In the genomic region with DNA sequence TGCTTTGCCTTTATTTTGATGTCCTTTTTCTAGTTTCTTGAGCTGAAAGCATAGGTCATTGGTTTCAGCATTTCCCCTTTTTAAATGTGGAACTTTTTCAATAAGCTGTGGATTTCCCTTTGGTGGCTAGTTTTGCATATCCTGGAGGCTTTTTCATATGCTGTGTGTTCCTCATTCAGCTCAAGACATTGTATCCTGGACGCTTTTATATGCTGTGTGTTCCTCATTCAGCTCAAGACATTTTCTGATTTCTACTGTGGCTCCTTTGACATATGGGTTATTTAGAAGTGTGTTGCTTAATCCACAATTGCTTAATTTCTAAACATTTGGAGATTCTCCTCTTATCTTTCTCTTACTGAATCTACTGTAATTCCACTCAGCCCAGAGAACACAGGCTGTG, we compare ENCODE assay signal across 13 cellular contexts. TPM values are rescaled to one million over a fixed set of nuclear protein-coding genes. Genes with fewer than 3 reads are reported as not detected.
DNase-seq lines count a peak whose midpoint lies in the region; ATAC-seq and TF ChIP-seq lines count a peak whose summit lies in the region.
"Had no signal": no experiment of that assay in that cellular context is flagged by ENCODE, and none has a peak within 500 bp of the region (broad histone marks: within the 10 kb centered on the region; RNA-seq: fewer than 3 reads in every experiment).

No MANE protein-coding gene starts in this region.

- POLR2A ChIA-PET in IMR-90 (lab: Charles Lee; ENCODE audit: unreplicated experiment) = no interaction called here

- DNase-seq in CD1c-positive myeloid dendritic cell (ENCODE audit: extremely low spot score) (peak; percentile 92), IMR-90 (no peak), T-helper 17 cell (no peak), left lung (no peak), cortex of kidney (lab: John Stamatoyannopoulos, UW) (no peak), brain microvascular endothelial cell (no peak)
- DNase-seq in activated T-helper 2 cell treated with anti-CD3 and anti-CD28 coated beads, Interferon-gamma antibody, Interleukin-2, Interleukin-4, amounts not matched to agents 10 μg/mL and 5 μg/mL and 100 μg/mL, durations not matched to agents 14 hours and 24 hours and 36 hours (ENCODE audit: low spot score) = no peak
- DNase-seq: activated naive CD4-positive, alpha-beta T cell treated with anti-CD3 and anti-CD28 coated beads, Interleukin-2, amount 50 U/mL, for 16 hours; NCI-H2171 had no signal

- H3K9ac ChIP-seq in IMR-90 (ENCODE audit: low read depth, low read length) = no peak overlapping the region

- H2AFZ ChIP-seq in IMR-90 (replicated peaks; ENCODE audit: low read length, poor library complexity) = no peak overlapping the region

- peak; percentile 32; the same call in 1 of the 2 replicates for ATAC-seq in IMR-90 (ENCODE audit: low read depth)
- ATAC-seq in T-helper 17 cell = peak; percentile 50
- ATAC-seq in left lung = peak; percentile 62
- ATAC-seq in GM18498 (IDR thresholded peaks at IDR 0.05; ENCODE audit: unreplicated experiment) = no peak
- ATAC-seq: psoas muscle; stimulated activated effector memory CD8-positive, alpha-beta T cell treated with anti-CD3 and anti-CD28 coated beads, Interleukin-12 subunit alpha, Interleukin-12 subunit beta, amount 100 ng/mL, for 72 hours had no signal

- no peak overlapping the region for H3K23ac ChIP-seq in IMR-90 (ENCODE audit: low read depth, low read length)

- no peaks in the 10 kb centered on the region; the same call in 1 of the 2 replicates for H3K9me1 ChIP-seq in IMR-90 (ENCODE audit: insufficient read depth, low read length)

- H3K27ac ChIP-seq in IMR-90 (ENCODE audit: insufficient read depth, low read length) = no peak overlapping the region
- no peak overlapping the region for H3K27ac ChIP-seq in left lung
- no peak overlapping the region for H3K27ac ChIP-seq in brain microvascular endothelial cell
- H3K27ac ChIP-seq: psoas muscle had no signal

- H3K36me3 ChIP-seq in IMR-90 (ENCODE audit: control insufficient read depth, insufficient read depth, low read length) (no peaks in the 10 kb centered on the region), left lung (no peaks in the 10 kb centered on the region), brain microvascular endothelial cell (replicated peaks) (no peaks in the 10 kb centered on the region)

- H2AK9ac ChIP-seq in IMR-90 (replicated peaks; ENCODE audit: low read depth, low read length, poor library complexity) = no peak overlapping the region

- H3K27me3 Mint-ChIP-seq in T-helper 17 cell = peaks cover 59% of the 10 kb centered on the region
- peaks cover 45% of the 10 kb centered on the region for H3K27me3 Mint-ChIP-seq in activated T-helper 2 cell treated with anti-CD3 and anti-CD28 coated beads, Interferon-gamma antibody, Interleukin-2, Interleukin-4, amounts not matched to agents 10 μg/mL and 5 μg/mL and 100 μg/mL, durations not matched to agents 14 hours and 24 hours and 36 hours (ENCODE audit: low read depth)

- H2AK5ac ChIP-seq in IMR-90 (ENCODE audit: low read depth, low read length) = no peak overlapping the region

- H3K36me3 Mint-ChIP-seq in T-helper 17 cell (ENCODE audit: low read depth) = peaks cover 11% of the 10 kb centered on the region
- H3K36me3 Mint-ChIP-seq in activated T-helper 2 cell treated with anti-CD3 and anti-CD28 coated beads, Interferon-gamma antibody, Interleukin-2, Interleukin-4, amounts not matched to agents 10 μg/mL and 5 μg/mL and 100 μg/mL, durations not matched to agents 14 hours and 24 hours and 36 hours (ENCODE audit: low read depth) = peaks cover under 1% of the 10 kb centered on the region
- H3K36me3 Mint-ChIP-seq: stimulated activated effector memory CD8-positive, alpha-beta T cell treated with anti-CD3 and anti-CD28 coated beads, Interleukin-12 subunit alpha, Interleukin-12 subunit beta, amount 100 ng/mL, for 72 hours had no signal

- H4K20me1 ChIP-seq in IMR-90 (ENCODE audit: insufficient read depth, low read length) = no peaks in the 10 kb centered on the region

- no peak overlapping the region for H4K91ac ChIP-seq in IMR-90 (ENCODE audit: insufficient read depth, low read depth, low read length)

- in situ Hi-C loops in IMR-90 (cut with MboI; ENCODE audit: low sequenced_read_pairs) (no loop called here), brain microvascular endothelial cell (cut with HindIII; ENCODE audit: low pct_ligation_motif_present, low sequenced_read_pairs) (no loop called here)

- no peaks in the 10 kb centered on the region for H3K9me3 Mint-ChIP-seq in activated T-helper 2 cell treated with anti-CD3 and anti-CD28 coated beads, Interferon-gamma antibody, Interleukin-2, Interleukin-4, amounts not matched to agents 10 μg/mL and 5 μg/mL and 100 μg/mL, durations not matched to agents 14 hours and 24 hours and 36 hours
- H3K9me3 Mint-ChIP-seq: stimulated activated effector memory CD8-positive, alpha-beta T cell treated with anti-CD3 and anti-CD28 coated beads, Interleukin-12 subunit alpha, Interleukin-12 subunit beta, amount 100 ng/mL, for 72 hours; T-helper 1 cell treated with Interleukin-12 subunit alpha and Interleukin-12 subunit beta and Interleukin-4 antibody, amounts not matched to agents 30 μg/mL and 1 μg/mL, for 36 hours had no signal

- TF ChIP-seq RAD21 in IMR-90 (IDR thresholded peaks at IDR 0.05; ENCODE audit: low read length) = no peak

- H3K9me3 ChIP-seq in IMR-90 (ENCODE audit: control insufficient read depth, insufficient read depth, low read length) (no peaks in the 10 kb centered on the region), T-helper 17 cell (ENCODE audit: control insufficient read depth, low read length, poor library complexity, severe bottlenecking) (no peaks in the 10 kb centered on the region), left lung (no peaks in the 10 kb centered on the region)
- H3K9me3 ChIP-seq: psoas muscle had no signal

- H3K4ac ChIP-seq in IMR-90 (ENCODE audit: low read depth, low read length) = no peak overlapping the region

- dilution Hi-C loops in IMR-90 (cut with HindIII; ENCODE audit: low sequenced_read_pairs, unreplicated experiment) = no loop called here

- no peak overlapping the region for H3K14ac ChIP-seq in IMR-90 (replicated peaks; ENCODE audit: low read depth, low read length)

- H3K4me1 ChIP-seq in IMR-90 (ENCODE audit: control insufficient read depth, insufficient read depth, low read length) = no peaks in the 10 kb centered on the region
- peaks cover 0 to 12% of the 10 kb centered on the region in 2 donors for H3K4me1 ChIP-seq in left lung
- H3K4me1 ChIP-seq: psoas muscle had no signal

- no peak overlapping the region for H2BK120ac ChIP-seq in IMR-90 (ENCODE audit: low read depth, low read length)

- no peak for TF ChIP-seq POLR2A in IMR-90 (IDR thresholded peaks at IDR 0.05; ENCODE audit: low read depth, low read length)

- WGBS in IMR-90 (ENCODE audit: extremely low coverage in 2 of 2, insufficient read length in 1 of 2), 2 experiments = no CpG with 5 or more reads among the region's 1 CpG

- TF ChIP-seq CTCF in IMR-90 (conservative IDR thresholded peaks at IDR 0.05; ENCODE audit: low read depth, low read length) = no peak
- no peak for TF ChIP-seq CTCF in left lung (IDR thresholded peaks at IDR 0.05)
- no peak for TF ChIP-seq CTCF in brain microvascular endothelial cell (IDR thresholded peaks at IDR 0.05; ENCODE audit: low read depth, low read length, missing control alignments)

- H3K27ac Mint-ChIP-seq in T-helper 17 cell = no peak overlapping the region
- no peak overlapping the region for H3K27ac Mint-ChIP-seq in activated T-helper 2 cell treated with anti-CD3 and anti-CD28 coated beads, Interferon-gamma antibody, Interleukin-2, Interleukin-4, amounts not matched to agents 10 μg/mL and 5 μg/mL and 100 μg/mL, durations not matched to agents 14 hours and 24 hours and 36 hours
- H3K27ac Mint-ChIP-seq: stimulated activated effector memory CD8-positive, alpha-beta T cell treated with anti-CD3 and anti-CD28 coated beads, Interleukin-12 subunit alpha, Interleukin-12 subunit beta, amount 100 ng/mL, for 72 hours; T-helper 1 cell treated with Interleukin-12 subunit alpha and Interleukin-12 subunit beta and Interleukin-4 antibody, amounts not matched to agents 30 μg/mL and 1 μg/mL, for 36 hours had no signal

- no peak overlapping the region for H3K4me3 Mint-ChIP-seq in T-helper 17 cell
- H3K4me3 Mint-ChIP-seq in activated T-helper 2 cell treated with anti-CD3 and anti-CD28 coated beads, Interferon-gamma antibody, Interleukin-2, Interleukin-4, amounts not matched to agents 10 μg/mL and 5 μg/mL and 100 μg/mL, durations not matched to agents 14 hours and 24 hours and 36 hours (ENCODE audit: low read depth) = no peak overlapping the region

- CTCF ChIA-PET in IMR-90 (lab: Yijun Ruan, JAX) = no interaction called here

- intact Hi-C loops in IMR-90 (cut with micrococcal nuclease) = no loop called here
- intact Hi-C loops in left lung (cut with DNase I) = no loop called here
- intact Hi-C loops in activated T-helper 2 cell treated with anti-CD3 and anti-CD28 coated beads, Interferon-gamma antibody, Interleukin-2, Interleukin-4, amounts not matched to agents 10 μg/mL and 5 μg/mL and 100 μg/mL, durations not matched to agents 14 hours and 24 hours and 36 hours (cut with micrococcal nuclease) = no loop called here

- no peak overlapping the region for H2BK20ac ChIP-seq in IMR-90 (ENCODE audit: low read depth, low read length)

- H3K4me3 ChIP-seq in IMR-90 (ENCODE audit: insufficient read depth, low read depth, low read length) (no peak overlapping the region), left lung (no peak overlapping the region), brain microvascular endothelial cell (ENCODE audit: low read depth, low read length) (no peak overlapping the region)
- H3K4me3 ChIP-seq: psoas muscle had no signal

- no peaks in the 10 kb centered on the region for H3K79me1 ChIP-seq in IMR-90 (ENCODE audit: low read depth in 1 of 2, low read length in 2 of 2)

- no peak overlapping the region for H3K56ac ChIP-seq in IMR-90 (ENCODE audit: extremely low read depth, insufficient read depth, low read length)

- H3K18ac ChIP-seq in IMR-90 (ENCODE audit: low read depth, low read length) = no peak overlapping the region

- H3K4me1 Mint-ChIP-seq in T-helper 17 cell = peaks cover 24% of the 10 kb centered on the region
- peaks cover 25% of the 10 kb centered on the region for H3K4me1 Mint-ChIP-seq in activated T-helper 2 cell treated with anti-CD3 and anti-CD28 coated beads, Interferon-gamma antibody, Interleukin-2, Interleukin-4, amounts not matched to agents 10 μg/mL and 5 μg/mL and 100 μg/mL, durations not matched to agents 14 hours and 24 hours and 36 hours (ENCODE audit: low read depth)

- H4K5ac ChIP-seq in IMR-90 (ENCODE audit: low read depth, low read length) = no peak overlapping the region

- H3K27me3 ChIP-seq in IMR-90 (ENCODE audit: control insufficient read depth, insufficient read depth, low read length) (peaks cover 81% of the 10 kb centered on the region), left lung (peaks cover 83 to 100% of the 10 kb centered on the region in 2 donors), brain microvascular endothelial cell (replicated peaks) (peaks cover 73% of the 10 kb centered on the region)

- no peak overlapping the region for H2BK15ac ChIP-seq in IMR-90 (ENCODE audit: low read depth, low read length)

- H4K8ac ChIP-seq in IMR-90 (ENCODE audit: low read depth in 2 of 2, low read length in 2 of 2) = no peak overlapping the region

- H3K4me2 ChIP-seq in IMR-90 (ENCODE audit: low read depth, low read length) = no peak overlapping the region

- BruUV-seq in IMR-90 (replicated peaks; lab: Mats Ljungman, UMichigan) = no TSS peak

- no peak overlapping the region for H2BK5ac ChIP-seq in IMR-90 (ENCODE audit: low read depth, low read length, poor library complexity, severe bottlenecking)

RNA-seq across cellular contexts. Expression of a gene that starts 5.8 kb away (rescaled TPM):
- total RNA-seq in IMR-90 (2012; rRNA removed) (0.56 and 0.72 TPM in 2 replicates), T-helper 17 cell (1 to 10 TPM; 1.1 to 1.6 TPM), left lung (1 to 10 TPM in 1 of 2 donors, under 1 TPM in 1; 0.99 to 1.0 TPM)
- 1.3 and 1.5 TPM in 2 replicates for polyA plus RNA-seq in IMR-90 (2012; rRNA removed)
- polyA plus RNA-seq in IMR-90 (2012; cell fraction: cytosol; rRNA removed) = 1.0 and 1.8 TPM in 2 replicates
- 2.0 and 2.3 TPM in 2 replicates for polyA plus RNA-seq in IMR-90 (2012; cell fraction: nucleus; rRNA removed; ENCODE audit: low replicate concordance)
- 2.4 and 2.8 TPM in 2 replicates for total RNA-seq in activated T-helper 2 cell treated with anti-CD3 and anti-CD28 coated beads, Interferon-gamma antibody, Interleukin-2, Interleukin-4, amounts not matched to agents 10 μg/mL and 5 μg/mL and 100 μg/mL, durations not matched to agents 14 hours and 24 hours and 36 hours
